Comparison of ENCODE assay signal across 10 cellular contexts in the genomic region with DNA sequence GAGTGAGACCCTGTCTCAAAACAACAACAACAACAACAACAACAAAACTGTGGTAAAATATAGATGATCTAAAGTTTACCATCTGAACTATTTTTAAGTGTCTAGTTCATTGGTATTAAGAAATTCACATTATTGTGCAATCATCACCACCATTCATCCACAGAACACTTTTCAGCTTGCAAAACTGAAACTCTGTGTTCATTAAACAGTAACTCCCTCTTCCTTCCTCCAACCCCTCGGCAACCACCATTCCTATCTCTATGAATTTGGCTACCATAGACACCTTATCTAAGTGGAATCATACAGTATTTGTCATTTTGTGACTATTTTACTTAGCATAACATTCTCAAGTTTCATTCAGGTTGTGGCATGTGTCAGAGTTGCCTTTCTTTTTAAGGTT. TPM values are rescaled to one million over a fixed set of nuclear protein-coding genes. Genes with fewer than 3 reads are reported as not detected.
DNase-seq lines count a peak whose midpoint lies in the region; ATAC-seq and TF ChIP-seq lines count a peak whose summit lies in the region.
"Had no signal": no experiment of that assay in that cellular context is flagged by ENCODE, and none has a peak within 500 bp of the region (broad histone marks: within the 10 kb centered on the region; RNA-seq: fewer than 3 reads in every experiment).

No MANE protein-coding gene starts in this region.

- peak overlapping the region; percentile 46 for H3K27ac Mint-ChIP-seq in activated CD4-positive, alpha-beta T cell treated with anti-CD3 and anti-CD28 coated beads, Interleukin-2, amount 10 ng/mL, durations not matched to agents 24 days and 14 days
- H3K27ac Mint-ChIP-seq in activated T-helper 1 cell treated with anti-CD3 and anti-CD28 coated beads, Interleukin-12 subunit alpha, Interleukin-12 subunit beta, Interleukin-2, Interleukin-4 antibody, amounts not matched to agents 30 ng/mL and 10 ng/mL and 1 ng/mL, durations not matched to agents 14 hours and 24 hours and 36 hours, result peak overlapping the region; percentile 73

- TF ChIP-seq CTCF in GM13976 (IDR thresholded peaks at IDR 0.05; ENCODE audit: borderline replicate concordance, control extremely low read depth, extremely low read depth, insufficient read depth, missing control alignments), result no peak

- H3K36me3 Mint-ChIP-seq in activated CD4-positive, alpha-beta T cell treated with anti-CD3 and anti-CD28 coated beads, Interleukin-2, amount 10 ng/mL, durations not matched to agents 24 days and 14 days (ENCODE audit: low read depth), result peaks cover 14% of the 10 kb centered on the region
- H3K36me3 Mint-ChIP-seq in activated T-helper 1 cell treated with anti-CD3 and anti-CD28 coated beads, Interleukin-12 subunit alpha, Interleukin-12 subunit beta, Interleukin-2, Interleukin-4 antibody, amounts not matched to agents 30 ng/mL and 10 ng/mL and 1 ng/mL, durations not matched to agents 14 hours and 24 hours and 36 hours (ENCODE audit: low read depth), result peaks cover 14% of the 10 kb centered on the region

- in situ Hi-C loops in GM13976 (cut with MboI; ENCODE audit: low sequenced_read_pairs, unreplicated experiment), result no loop called here

- intact Hi-C loops in activated CD4-positive, alpha-beta T cell treated with anti-CD3 and anti-CD28 coated beads, Interleukin-2, amount 10 ng/mL, durations not matched to agents 24 days and 14 days (cut with micrococcal nuclease), result loop anchor here (1.0 kb wide), 3 partner anchors 114 to 130 kb away; a partner anchor contains a TSS
- intact Hi-C loops in activated T-helper 1 cell treated with anti-CD3 and anti-CD28 coated beads, Interleukin-12 subunit alpha, Interleukin-12 subunit beta, Interleukin-2, Interleukin-4 antibody, amounts not matched to agents 30 ng/mL and 10 ng/mL and 1 ng/mL, durations not matched to agents 14 hours and 24 hours and 36 hours (cut with micrococcal nuclease), result loop anchor here (1.0 kb wide), 2 partner anchors 22 to 43 kb away; no protein-coding TSS in a partner anchor

- no peaks in the 10 kb centered on the region for H3K27me3 Mint-ChIP-seq in activated CD4-positive, alpha-beta T cell treated with anti-CD3 and anti-CD28 coated beads, Interleukin-2, amount 10 ng/mL, durations not matched to agents 24 days and 14 days
- no peaks in the 10 kb centered on the region for H3K27me3 Mint-ChIP-seq in activated T-helper 1 cell treated with anti-CD3 and anti-CD28 coated beads, Interleukin-12 subunit alpha, Interleukin-12 subunit beta, Interleukin-2, Interleukin-4 antibody, amounts not matched to agents 30 ng/mL and 10 ng/mL and 1 ng/mL, durations not matched to agents 14 hours and 24 hours and 36 hours (ENCODE audit: insufficient read depth)

- H3K4me1 Mint-ChIP-seq in activated CD4-positive, alpha-beta T cell treated with anti-CD3 and anti-CD28 coated beads, Interleukin-2, amount 10 ng/mL, durations not matched to agents 24 days and 14 days, result peaks cover 35% of the 10 kb centered on the region
- peaks cover 38% of the 10 kb centered on the region for H3K4me1 Mint-ChIP-seq in activated T-helper 1 cell treated with anti-CD3 and anti-CD28 coated beads, Interleukin-12 subunit alpha, Interleukin-12 subunit beta, Interleukin-2, Interleukin-4 antibody, amounts not matched to agents 30 ng/mL and 10 ng/mL and 1 ng/mL, durations not matched to agents 14 hours and 24 hours and 36 hours (ENCODE audit: low read depth)

- peak overlapping the region; percentile 52 for H3K4me3 Mint-ChIP-seq in activated CD4-positive, alpha-beta T cell treated with anti-CD3 and anti-CD28 coated beads, Interleukin-2, amount 10 ng/mL, durations not matched to agents 24 days and 14 days
- H3K4me3 Mint-ChIP-seq in activated T-helper 1 cell treated with anti-CD3 and anti-CD28 coated beads, Interleukin-12 subunit alpha, Interleukin-12 subunit beta, Interleukin-2, Interleukin-4 antibody, amounts not matched to agents 30 ng/mL and 10 ng/mL and 1 ng/mL, durations not matched to agents 14 hours and 24 hours and 36 hours, result no peak overlapping the region
- H3K4me3 Mint-ChIP-seq: neural crest cell had no signal

- peaks cover 3% of the 10 kb centered on the region for H3K9me3 Mint-ChIP-seq in activated CD4-positive, alpha-beta T cell treated with anti-CD3 and anti-CD28 coated beads, Interleukin-2, amount 10 ng/mL, durations not matched to agents 24 days and 14 days
- H3K9me3 Mint-ChIP-seq in activated T-helper 1 cell treated with anti-CD3 and anti-CD28 coated beads, Interleukin-12 subunit alpha, Interleukin-12 subunit beta, Interleukin-2, Interleukin-4 antibody, amounts not matched to agents 30 ng/mL and 10 ng/mL and 1 ng/mL, durations not matched to agents 14 hours and 24 hours and 36 hours, result no peaks in the 10 kb centered on the region

- DNase-seq in activated CD4-positive, alpha-beta T cell treated with anti-CD3 and anti-CD28 coated beads, Interleukin-2, amount 10 ng/mL, durations not matched to agents 24 days and 14 days, result peak; percentile 68
- no peak for DNase-seq in activated CD4-positive, alpha-beta T cell treated with anti-CD3 and anti-CD28 coated beads, Interleukin-2, amount 50 U/mL, for 1 hour
- no peak for DNase-seq in activated T-helper 1 cell treated with anti-CD3 and anti-CD28 coated beads, Interleukin-12 subunit alpha, Interleukin-12 subunit beta, Interleukin-2, Interleukin-4 antibody, amounts not matched to agents 30 ng/mL and 10 ng/mL and 1 ng/mL, durations not matched to agents 14 hours and 24 hours and 36 hours (ENCODE audit: low spot score)
- peak; percentile 21 for DNase-seq in midbrain (lab: John Stamatoyannopoulos, UW)
- DNase-seq in NCI-H1930 (lab: John Stamatoyannopoulos, UW), result no peak
- no peak for DNase-seq in GM13976 (ENCODE audit: low spot score)

- ATAC-seq in HG03196 (IDR thresholded peaks at IDR 0.05; ENCODE audit: unreplicated experiment) (peak; percentile 91), GM18868 (IDR thresholded peaks at IDR 0.05; ENCODE audit: unreplicated experiment) (no peak)

RNA-seq across cellular contexts. Expression of a gene that starts 20.7 kb away (rescaled TPM):
- total RNA-seq in activated CD4-positive, alpha-beta T cell treated with anti-CD3 and anti-CD28 coated beads, Interleukin-2, amount 10 ng/mL, durations not matched to agents 24 days and 14 days, result 23.3 and 27.9 TPM in 2 replicates
- total RNA-seq in activated T-helper 1 cell treated with anti-CD3 and anti-CD28 coated beads, Interleukin-12 subunit alpha, Interleukin-12 subunit beta, Interleukin-2, Interleukin-4 antibody, amounts not matched to agents 30 ng/mL and 10 ng/mL and 1 ng/mL, durations not matched to agents 14 hours and 24 hours and 36 hours, result 25.1 and 38.5 TPM in 2 replicates

RNA-seq across cellular contexts. Expression of a gene that starts 48.9 kb away (rescaled TPM):
- not detected in 2 replicates for total RNA-seq in activated CD4-positive, alpha-beta T cell treated with anti-CD3 and anti-CD28 coated beads, Interleukin-2, amount 10 ng/mL, durations not matched to agents 24 days and 14 days
- total RNA-seq in activated T-helper 1 cell treated with anti-CD3 and anti-CD28 coated beads, Interleukin-12 subunit alpha, Interleukin-12 subunit beta, Interleukin-2, Interleukin-4 antibody, amounts not matched to agents 30 ng/mL and 10 ng/mL and 1 ng/mL, durations not matched to agents 14 hours and 24 hours and 36 hours, result not detected in 2 replicates
- total RNA-seq: neural crest cell; T-helper 2 cell treated with Interferon-gamma antibody and Interleukin-4, amounts not matched to agents 100 ng/mL and 5 ng/mL, for 36 hours had no signal

Comparison
In these comparisons a context has a peak if more than half of its experiments do, and no peak if none do; other contexts are left out.
1. DNase-seq: peak in activated CD4-positive, alpha-beta T cell treated with anti-CD3 and anti-CD28 coated beads, Interleukin-2, amount 10 ng/mL, durations not matched to agents 24 days and 14 days (single experiment) and midbrain (single experiment); none in activated CD4-positive, alpha-beta T cell treated with anti-CD3 and anti-CD28 coated beads, Interleukin-2, amount 50 U/mL, for 1 hour (single experiment), activated T-helper 1 cell treated with anti-CD3 and anti-CD28 coated beads, Interleukin-12 subunit alpha, Interleukin-12 subunit beta, Interleukin-2, Interleukin-4 antibody, amounts not matched to agents 30 ng/mL and 10 ng/mL and 1 ng/mL, durations not matched to agents 14 hours and 24 hours and 36 hours (single experiment), NCI-H1930 (0 of 2) and GM13976 (single experiment).